In the genomic region with DNA sequence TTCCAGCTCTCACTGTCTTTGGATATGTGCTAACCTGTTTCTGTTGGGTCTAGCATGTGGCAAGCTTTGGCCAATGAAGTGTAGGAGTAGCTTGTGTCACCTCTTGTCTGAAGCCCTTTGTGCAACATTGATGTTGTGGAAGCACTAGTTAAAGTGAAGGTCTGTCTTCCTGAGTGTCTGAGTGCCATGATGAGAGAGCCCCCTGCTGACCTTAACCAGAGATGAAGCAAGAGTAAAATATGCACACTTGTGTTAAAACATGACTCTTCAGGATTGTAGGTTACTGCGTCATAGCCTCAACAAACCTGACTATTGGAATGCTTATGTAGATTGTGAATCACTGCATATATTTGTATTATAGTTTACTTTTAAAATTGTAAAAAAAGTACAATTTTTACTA, we compare ENCODE assay signal across 8 cellular contexts.
A peak's percentile ranks its signal among the peaks of the same experiment; 100 is the strongest.
DNase-seq lines count a peak whose midpoint lies in the region; ATAC-seq, FAIRE-seq and TF ChIP-seq lines count a peak whose summit lies in the region.

No MANE protein-coding gene starts in this region.

- H3K27me3 ChIP-seq in brain microvascular endothelial cell (replicated peaks) = no peaks in the 10 kb centered on the region

- in situ Hi-C loops in brain microvascular endothelial cell (cut with HindIII; ENCODE audit: low pct_ligation_motif_present, low sequenced_read_pairs) = no loop called here

- no peak overlapping the region for H3K4me3 ChIP-seq in brain microvascular endothelial cell (ENCODE audit: low read depth, low read length)

- intact Hi-C loops in activated CD4-positive, alpha-beta T cell treated with anti-CD3 and anti-CD28 coated beads, Interleukin-2, amount 10 ng/mL, durations not matched to agents 24 days and 14 days (cut with micrococcal nuclease) = no loop called here

- ATAC-seq in HG02798 (IDR thresholded peaks at IDR 0.05; ENCODE audit: poor library complexity, unreplicated experiment) = no peak

- H3K27me3 Mint-ChIP-seq in neural crest cell (ENCODE audit: low read depth) = no peaks in the 10 kb centered on the region
- no peaks in the 10 kb centered on the region for H3K27me3 Mint-ChIP-seq in activated CD4-positive, alpha-beta T cell treated with anti-CD3 and anti-CD28 coated beads, Interleukin-2, amount 10 ng/mL, durations not matched to agents 24 days and 14 days

- H3K27ac Mint-ChIP-seq in neural crest cell (ENCODE audit: unreplicated experiment) = no peak overlapping the region
- H3K27ac Mint-ChIP-seq in activated CD4-positive, alpha-beta T cell treated with anti-CD3 and anti-CD28 coated beads, Interleukin-2, amount 10 ng/mL, durations not matched to agents 24 days and 14 days = no peak overlapping the region

- TF ChIP-seq CTCF in brain microvascular endothelial cell (IDR thresholded peaks at IDR 0.05; ENCODE audit: low read depth, low read length, missing control alignments) (peak; percentile 40), neural crest cell (conservative IDR thresholded peaks at IDR 0.05) (peak; percentile 57)

- DNase-seq in H54 (ENCODE audit: insufficient read length, low spot score) (no peak), NCI-H345 (lab: John Stamatoyannopoulos, UW) (peak; percentile 26), brain microvascular endothelial cell (peak; percentile 2), neural crest cell (ENCODE audit: low read depth, low spot score) (peak; percentile 22), SW 1271 (lab: John Stamatoyannopoulos, UW) (no peak)
- no peak for DNase-seq in activated CD4-positive, alpha-beta T cell treated with anti-CD3 and anti-CD28 coated beads, Interleukin-2, amount 10 ng/mL, durations not matched to agents 24 days and 14 days
- DNase-seq in stimulated activated CD4-positive, alpha-beta T cell treated with anti-CD3 and anti-CD28 coated beads, Interleukin-2, amount 100 ng/mL, for 48 hours = no peak

- H3K9me3 Mint-ChIP-seq in neural crest cell = no peaks in the 10 kb centered on the region
- H3K9me3 Mint-ChIP-seq in activated CD4-positive, alpha-beta T cell treated with anti-CD3 and anti-CD28 coated beads, Interleukin-2, amount 10 ng/mL, durations not matched to agents 24 days and 14 days = no peaks in the 10 kb centered on the region

- no peak for TF ChIP-seq POLR2A in H54 (IDR thresholded peaks at IDR 0.05; ENCODE audit: low read depth, low read length)

- H3K27ac ChIP-seq in brain microvascular endothelial cell = no peak overlapping the region

- no peak overlapping the region for H3K4me3 Mint-ChIP-seq in neural crest cell
- no peak overlapping the region for H3K4me3 Mint-ChIP-seq in activated CD4-positive, alpha-beta T cell treated with anti-CD3 and anti-CD28 coated beads, Interleukin-2, amount 10 ng/mL, durations not matched to agents 24 days and 14 days

- H3K36me3 ChIP-seq in brain microvascular endothelial cell (replicated peaks) = no peaks in the 10 kb centered on the region

- FAIRE-seq in H54 (lab: Jason Lieb, UNC) = peak; percentile 81

- H3K4me1 Mint-ChIP-seq in neural crest cell = peaks cover 43% of the 10 kb centered on the region
- H3K4me1 Mint-ChIP-seq in activated CD4-positive, alpha-beta T cell treated with anti-CD3 and anti-CD28 coated beads, Interleukin-2, amount 10 ng/mL, durations not matched to agents 24 days and 14 days = no peaks in the 10 kb centered on the region

- no peaks in the 10 kb centered on the region for H3K36me3 Mint-ChIP-seq in neural crest cell (ENCODE audit: low read depth)
- H3K36me3 Mint-ChIP-seq in activated CD4-positive, alpha-beta T cell treated with anti-CD3 and anti-CD28 coated beads, Interleukin-2, amount 10 ng/mL, durations not matched to agents 24 days and 14 days (ENCODE audit: low read depth) = no peaks in the 10 kb centered on the region

Comparison
In these comparisons a context has a peak if more than half of its experiments do, and no peak if none do; other contexts are left out.
1. DNase-seq: peak in NCI-H345 (single experiment), brain microvascular endothelial cell (single experiment) and neural crest cell (single experiment); none in H54 (single experiment), activated CD4-positive, alpha-beta T cell treated with anti-CD3 and anti-CD28 coated beads, Interleukin-2, amount 10 ng/mL, durations not matched to agents 24 days and 14 days (single experiment), stimulated activated CD4-positive, alpha-beta T cell treated with anti-CD3 and anti-CD28 coated beads, Interleukin-2, amount 100 ng/mL, for 48 hours (0 of 2) and SW 1271 (0 of 2).